Comparison of ENCODE assay signal across 23 cellular contexts in the genomic region with DNA sequence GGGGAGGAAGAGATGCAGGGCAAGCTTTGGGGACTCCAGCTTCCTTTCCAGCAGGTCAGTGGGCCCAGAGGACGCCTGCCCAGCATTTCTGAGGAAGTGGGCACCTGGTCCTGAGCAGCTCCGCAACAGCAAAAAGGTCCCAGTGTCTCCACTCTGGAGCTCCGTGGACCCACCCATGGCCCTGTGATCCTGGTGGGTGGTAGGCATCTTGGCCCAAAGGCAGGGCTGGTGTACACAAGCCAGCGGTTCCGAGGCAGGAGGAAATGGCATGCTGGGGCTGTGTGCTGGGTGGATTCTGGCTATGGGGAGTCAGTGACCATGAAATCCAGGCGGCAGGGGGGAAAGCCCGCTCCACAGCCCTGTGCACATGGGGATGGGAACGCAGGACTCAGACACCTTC.
"Had no signal": no experiment of that assay in that cellular context is flagged by ENCODE, and none has a peak within 500 bp of the region (broad histone marks: within the 10 kb centered on the region; RNA-seq: fewer than 3 reads in every experiment).

No MANE protein-coding gene starts in this region.

- H3K9me3 ChIP-seq: left lung, transverse colon, vagina had no signal

- H3K9me3 Mint-ChIP-seq: activated naive CD4-positive, alpha-beta T cell treated with anti-CD3 and anti-CD28 coated beads, Interleukin-2, amount 10 ng/mL, durations not matched to agents 7 days and 5 days; activated naive CD8-positive, alpha-beta T cell treated with anti-CD3 and anti-CD28 coated beads, Interleukin-2, amount 50 U/mL, for 24 hours; central memory CD8-positive, alpha-beta T cell had no signal

- H3K27ac Mint-ChIP-seq: activated naive CD4-positive, alpha-beta T cell treated with anti-CD3 and anti-CD28 coated beads, Interleukin-2, amount 10 ng/mL, durations not matched to agents 7 days and 5 days; activated naive CD8-positive, alpha-beta T cell treated with anti-CD3 and anti-CD28 coated beads, Interleukin-2, amount 50 U/mL, for 24 hours; progenitor cell of endocrine pancreas had no signal

- H3K36me3 Mint-ChIP-seq: activated naive CD4-positive, alpha-beta T cell treated with anti-CD3 and anti-CD28 coated beads, Interleukin-2, amount 10 ng/mL, durations not matched to agents 7 days and 5 days had no signal

- H3K27ac ChIP-seq: brain microvascular endothelial cell, left lung, transverse colon, vagina, VCaP had no signal

- H3K4me3 Mint-ChIP-seq: activated naive CD4-positive, alpha-beta T cell treated with anti-CD3 and anti-CD28 coated beads, Interleukin-2, amount 10 ng/mL, durations not matched to agents 7 days and 5 days; activated naive CD8-positive, alpha-beta T cell treated with anti-CD3 and anti-CD28 coated beads, Interleukin-2, amount 50 U/mL, for 24 hours; central memory CD8-positive, alpha-beta T cell had no signal

- H3K27me3 ChIP-seq: brain microvascular endothelial cell, vagina had no signal

- DNase-seq: activated CD4-positive, alpha-beta T cell treated with anti-CD3 and anti-CD28 coated beads, Interleukin-2, amount 50 U/mL, for 1 hour; activated CD4-positive, CD25-positive, alpha-beta regulatory T cell treated with anti-CD3 and anti-CD28 coated beads, Interleukin-2, amount 50 U/mL, for 72 hours; activated CD8-positive, alpha-beta memory T cell treated with anti-CD3 and anti-CD28 coated beads, Interleukin-2, amount 50 U/mL, for 48 hours; activated effector memory CD4-positive, alpha-beta T cell treated with Interleukin-2 at 50 U/mL for 16 hours; activated naive CD4-positive, alpha-beta T cell treated with anti-CD3 and anti-CD28 coated beads, Interleukin-2, amount 10 ng/mL, durations not matched to agents 7 days and 5 days; activated naive CD8-positive, alpha-beta T cell treated with anti-CD3 and anti-CD28 coated beads, Interleukin-2, amount 50 U/mL, for 24 hours; activated T-cell treated with anti-CD3 and anti-CD28 coated beads, Interleukin-2, amount 50 U/mL, for 48 hours; anterior cingulate cortex; brain microvascular endothelial cell; hippocampal formation; kidney; midbrain; stimulated activated CD4-positive, alpha-beta T cell treated with anti-CD3 and anti-CD28 coated beads, Interleukin-2, amount 100 ng/mL, for 24 hours; stimulated activated naive CD8-positive, alpha-beta T cell treated with anti-CD3 and anti-CD28 coated beads, Interleukin-15, Interleukin-2, amounts not matched to agents 100 U/mL and 50 U/mL, for 24 hours; substantia nigra; T-helper 2 cell; transverse colon had no signal

- H3K27me3 Mint-ChIP-seq: activated naive CD4-positive, alpha-beta T cell treated with anti-CD3 and anti-CD28 coated beads, Interleukin-2, amount 10 ng/mL, durations not matched to agents 7 days and 5 days; central memory CD8-positive, alpha-beta T cell had no signal

- H3K4me1 Mint-ChIP-seq: activated naive CD4-positive, alpha-beta T cell treated with anti-CD3 and anti-CD28 coated beads, Interleukin-2, amount 10 ng/mL, durations not matched to agents 7 days and 5 days; activated naive CD8-positive, alpha-beta T cell treated with anti-CD3 and anti-CD28 coated beads, Interleukin-2, amount 50 U/mL, for 24 hours; central memory CD8-positive, alpha-beta T cell had no signal

- H3K4me3 ChIP-seq: coronary artery, left lung, transverse colon, vagina had no signal

- H3K36me3 ChIP-seq: left lung, transverse colon, vagina had no signal

- ATAC-seq: activated naive CD8-positive, alpha-beta T cell treated with anti-CD3 and anti-CD28 coated beads, Interleukin-2, amount 50 U/mL, for 24 hours; left lung; stimulated activated naive CD8-positive, alpha-beta T cell treated with anti-CD3 and anti-CD28 coated beads, Interleukin-15, Interleukin-2, amounts not matched to agents 100 U/mL and 50 U/mL, for 24 hours had no signal
